10 cellular contexts compared by ENCODE assay signal in genomic region chr20:14948416-14948815, GRCh38.
DNase-seq lines count a peak whose midpoint lies in the region; ATAC-seq and TF ChIP-seq lines count a peak whose summit lies in the region.
"Had no signal": no experiment of that assay in that cellular context is flagged by ENCODE, and none has a peak within 500 bp of the region (broad histone marks: within the 10 kb centered on the region; RNA-seq: fewer than 3 reads in every experiment).

No MANE protein-coding gene starts in this region.

- TF ChIP-seq CTCF in GM12865 (IDR thresholded peaks at IDR 0.05; ENCODE audit: insufficient read depth, low read depth, low read length, missing control alignments) = no peak
- TF ChIP-seq CTCF in chondrocyte (IDR thresholded peaks at IDR 0.05) = peak; percentile 41
- TF ChIP-seq CTCF in neural progenitor cell (IDR thresholded peaks at IDR 0.05) = peak; percentile 46
- TF ChIP-seq CTCF in vagina (IDR thresholded peaks at IDR 0.05) = no peak

- no peak overlapping the region for H3K4me2 ChIP-seq in neural progenitor cell

- H3K27me3 Mint-ChIP-seq in chondrocyte (ENCODE audit: low read depth) (peaks cover 5% of the 10 kb centered on the region), neural progenitor cell (ENCODE audit: insufficient read depth, low read depth) (no peaks in the 10 kb centered on the region)
- no peaks in the 10 kb centered on the region for H3K27me3 Mint-ChIP-seq in activated T-cell treated with anti-CD3 and anti-CD28 coated beads, Interleukin-2, amount 50 U/mL, for 24 hours

- H3K4me3 Mint-ChIP-seq in chondrocyte (ENCODE audit: unreplicated experiment) = no peak overlapping the region
- no peak overlapping the region for H3K4me3 Mint-ChIP-seq in neural progenitor cell
- no peak overlapping the region for H3K4me3 Mint-ChIP-seq in activated T-cell treated with anti-CD3 and anti-CD28 coated beads, Interleukin-2, amount 50 U/mL, for 24 hours
- H3K4me3 Mint-ChIP-seq in stimulated activated effector memory CD8-positive, alpha-beta T cell treated with anti-CD3 and anti-CD28 coated beads, Interleukin-12 subunit alpha, Interleukin-12 subunit beta, amount 100 ng/mL, for 72 hours = no peak overlapping the region

- no peak for TF ChIP-seq POLR2A in vagina (IDR thresholded peaks at IDR 0.05)

- H3K4me3 ChIP-seq in GM12865 (ENCODE audit: low read depth, low read length) = no peak overlapping the region
- H3K4me3 ChIP-seq in neural progenitor cell = no peak overlapping the region
- no peak overlapping the region for H3K4me3 ChIP-seq in vagina
- H3K4me3 ChIP-seq: psoas muscle had no signal

- H3K27ac ChIP-seq in neural progenitor cell (no peak overlapping the region), vagina (no peak overlapping the region)
- H3K27ac ChIP-seq: psoas muscle had no signal

- ATAC-seq in stimulated activated effector memory CD8-positive, alpha-beta T cell treated with anti-CD3 and anti-CD28 coated beads, Interleukin-12 subunit alpha, Interleukin-12 subunit beta, amount 100 ng/mL, for 72 hours = no peak
- ATAC-seq: psoas muscle had no signal

- H3K36me3 ChIP-seq in neural progenitor cell (no peaks in the 10 kb centered on the region), vagina (no peaks in the 10 kb centered on the region)

- H3K9me3 Mint-ChIP-seq in chondrocyte (ENCODE audit: low read depth) (no peaks in the 10 kb centered on the region), neural progenitor cell (no peaks in the 10 kb centered on the region)
- peaks cover 14% of the 10 kb centered on the region for H3K9me3 Mint-ChIP-seq in activated T-cell treated with anti-CD3 and anti-CD28 coated beads, Interleukin-2, amount 50 U/mL, for 24 hours
- H3K9me3 Mint-ChIP-seq in stimulated activated effector memory CD8-positive, alpha-beta T cell treated with anti-CD3 and anti-CD28 coated beads, Interleukin-12 subunit alpha, Interleukin-12 subunit beta, amount 100 ng/mL, for 72 hours = peaks cover 7% of the 10 kb centered on the region

- DNase-seq in GM12865 (ENCODE audit: low read depth) (peak; percentile 10), NCI-H524 treated with DMSO at 0.1 percent for 48 hours (lab: John Stamatoyannopoulos, UW) (peak; percentile 8), chondrocyte (ENCODE audit: low spot score) (no peak), neural progenitor cell (ENCODE audit: low spot score) (peak; percentile 31), vagina (ENCODE audit: extremely low spot score in 2 of 2) (no peak)
- DNase-seq in activated T-cell treated with anti-CD3 and anti-CD28 coated beads, Interleukin-2, amount 50 U/mL, for 24 hours = no peak
- no peak for DNase-seq in stimulated activated effector memory CD8-positive, alpha-beta T cell treated with anti-CD3 and anti-CD28 coated beads, Interleukin-12 subunit alpha, Interleukin-12 subunit beta, amount 100 ng/mL, for 72 hours (ENCODE audit: low spot score in 2 of 2)
- no peak for DNase-seq in NK-92 treated with Interleukin-12 subunit alpha and Interleukin-12 subunit beta, amount 100 ng/mL, for 24 hours (lab: John Stamatoyannopoulos, UW)
- DNase-seq: NCI-H1417, psoas muscle had no signal

- no peaks in the 10 kb centered on the region for H3K27me3 ChIP-seq in neural progenitor cell
- H3K27me3 ChIP-seq in vagina = no peaks in the 10 kb centered on the region

- no peak overlapping the region for H3K9ac ChIP-seq in neural progenitor cell

- no peaks in the 10 kb centered on the region for H3K9me3 ChIP-seq in neural progenitor cell (ENCODE audit: low read depth)
- no peaks in the 10 kb centered on the region for H3K9me3 ChIP-seq in vagina
- H3K9me3 ChIP-seq: psoas muscle had no signal

- no peaks in the 10 kb centered on the region for H3K36me3 Mint-ChIP-seq in chondrocyte (ENCODE audit: low read depth)
- H3K36me3 Mint-ChIP-seq in neural progenitor cell = no peaks in the 10 kb centered on the region
- H3K36me3 Mint-ChIP-seq in activated T-cell treated with anti-CD3 and anti-CD28 coated beads, Interleukin-2, amount 50 U/mL, for 24 hours (ENCODE audit: low read depth) = no peaks in the 10 kb centered on the region
- no peaks in the 10 kb centered on the region for H3K36me3 Mint-ChIP-seq in stimulated activated effector memory CD8-positive, alpha-beta T cell treated with anti-CD3 and anti-CD28 coated beads, Interleukin-12 subunit alpha, Interleukin-12 subunit beta, amount 100 ng/mL, for 72 hours

- no peak overlapping the region for H2AFZ ChIP-seq in neural progenitor cell (replicated peaks)

- H4K20me1 ChIP-seq in neural progenitor cell (ENCODE audit: low read depth) = no peaks in the 10 kb centered on the region

- H3K4me1 Mint-ChIP-seq in chondrocyte (ENCODE audit: low read depth) (peaks cover 25% of the 10 kb centered on the region), neural progenitor cell (peaks cover 15% of the 10 kb centered on the region)
- no peaks in the 10 kb centered on the region for H3K4me1 Mint-ChIP-seq in activated T-cell treated with anti-CD3 and anti-CD28 coated beads, Interleukin-2, amount 50 U/mL, for 24 hours (ENCODE audit: low read depth)
- no peaks in the 10 kb centered on the region for H3K4me1 Mint-ChIP-seq in stimulated activated effector memory CD8-positive, alpha-beta T cell treated with anti-CD3 and anti-CD28 coated beads, Interleukin-12 subunit alpha, Interleukin-12 subunit beta, amount 100 ng/mL, for 72 hours

- no peaks in the 10 kb centered on the region for H3K79me2 ChIP-seq in neural progenitor cell (ENCODE audit: low read depth)

- peaks cover 8% of the 10 kb centered on the region for H3K4me1 ChIP-seq in neural progenitor cell
- H3K4me1 ChIP-seq in vagina = peaks cover 47% of the 10 kb centered on the region
- H3K4me1 ChIP-seq: psoas muscle had no signal

- H3F3A ChIP-seq in neural progenitor cell (ENCODE audit: low read depth) = peaks cover 6% of the 10 kb centered on the region

- intact Hi-C loops in vagina (cut with DNase I) = no loop called here

- no peak overlapping the region for H3K27ac Mint-ChIP-seq in chondrocyte (ENCODE audit: unreplicated experiment)
- H3K27ac Mint-ChIP-seq in neural progenitor cell = no peak overlapping the region
- no peak overlapping the region for H3K27ac Mint-ChIP-seq in activated T-cell treated with anti-CD3 and anti-CD28 coated beads, Interleukin-2, amount 50 U/mL, for 24 hours
- no peak overlapping the region for H3K27ac Mint-ChIP-seq in stimulated activated effector memory CD8-positive, alpha-beta T cell treated with anti-CD3 and anti-CD28 coated beads, Interleukin-12 subunit alpha, Interleukin-12 subunit beta, amount 100 ng/mL, for 72 hours

Comparison
In these comparisons a context has a peak if more than half of its experiments do, and no peak if none do; other contexts are left out.
1. DNase-seq: peak in GM12865 (single experiment), NCI-H524 treated with DMSO at 0.1 percent for 48 hours (single experiment) and neural progenitor cell (single experiment); none in chondrocyte (single experiment), vagina (0 of 2), activated T-cell treated with anti-CD3 and anti-CD28 coated beads, Interleukin-2, amount 50 U/mL, for 24 hours (single experiment), stimulated activated effector memory CD8-positive, alpha-beta T cell treated with anti-CD3 and anti-CD28 coated beads, Interleukin-12 subunit alpha, Interleukin-12 subunit beta, amount 100 ng/mL, for 72 hours (0 of 2) and NK-92 treated with Interleukin-12 subunit alpha and Interleukin-12 subunit beta, amount 100 ng/mL, for 24 hours (single experiment).
2. CTCF ChIP-seq: peak in chondrocyte (single experiment) and neural progenitor cell (single experiment); none in GM12865 (single experiment) and vagina (0 of 3).